ENCODE assay signal across 1 cellular context in genomic region chr20:39829713-39830112, GRCh38.
TF ChIP-seq lines count a peak whose summit lies in the region.

No MANE protein-coding gene starts in this region.

TF ChIP-seq in GM12878, 131 proteins besides CTCF, POLR2A, EP300 and RAD21 (continued from another document and continues in another):
- TF ChIP-seq SKIL (IDR thresholded peaks at IDR 0.05; ENCODE audit: low read depth, poor library complexity, severe bottlenecking) = peak; percentile 71
- TF ChIP-seq NBN (IDR thresholded peaks at IDR 0.05) = 0 out of 2 replicates have a peak, but pooled peaks have one; percentile 55
- no peak for TF ChIP-seq YBX1 (IDR thresholded peaks at IDR 0.05)
- TF ChIP-seq E2F4 (IDR thresholded peaks at IDR 0.05; ENCODE audit: low read depth, low read length) = no peak
- TF ChIP-seq SUZ12 (IDR thresholded peaks at IDR 0.05; ENCODE audit: unreplicated experiment) = no peak
- TF ChIP-seq CREB1 (IDR thresholded peaks at IDR 0.05; ENCODE audit: low read depth) = no peak
- no peak for TF ChIP-seq HDAC6 (IDR thresholded peaks at IDR 0.05; ENCODE audit: unreplicated experiment)
- no peak for TF ChIP-seq ETV6 (conservative IDR thresholded peaks at IDR 0.05 in 1 of 2, IDR thresholded peaks at IDR 0.05 in 1 of 2; ENCODE audit: borderline replicate concordance in 1 of 2, low read depth in 1 of 2)
- no peak for TF ChIP-seq MYB (IDR thresholded peaks at IDR 0.05; ENCODE audit: borderline replicate concordance, low read depth, low read length)
- TF ChIP-seq E4F1 (IDR thresholded peaks at IDR 0.05; ENCODE audit: borderline replicate concordance, partially characterized antibody) = no peak
- no peak for TF ChIP-seq E2F8 (IDR thresholded peaks at IDR 0.05; ENCODE audit: low read depth, partially characterized antibody)
- peak; percentile 65 for TF ChIP-seq SP1 (IDR thresholded peaks at IDR 0.05; ENCODE audit: low read depth, low read length)
- TF ChIP-seq BCL11A (IDR thresholded peaks at IDR 0.05; ENCODE audit: low read depth, low read length) = peak; percentile 94
- no peak for TF ChIP-seq PML (IDR thresholded peaks at IDR 0.05; ENCODE audit: low read length)
- no peak for TF ChIP-seq TCF7 (IDR thresholded peaks at IDR 0.05; ENCODE audit: borderline replicate concordance)
- 0 out of 2 replicates have a peak, but pooled peaks have one; percentile 18 for TF ChIP-seq TCF3 (IDR thresholded peaks at IDR 0.05; ENCODE audit: borderline replicate concordance, insufficient read depth, low read depth, low read length)
- peak; percentile 64; the same call in 1 of the 2 replicates for TF ChIP-seq TCF12 (IDR thresholded peaks at IDR 0.05; ENCODE audit: low read depth, low read length)
- TF ChIP-seq ATF2 (IDR thresholded peaks at IDR 0.05; ENCODE audit: low read length) = peak; percentile 73
- TF ChIP-seq MTA3 (IDR thresholded peaks at IDR 0.05; ENCODE audit: borderline replicate concordance, low read length) = no peak
- TF ChIP-seq CHD2 (IDR thresholded peaks at IDR 0.05; ENCODE audit: borderline replicate concordance, low read depth, low read length) = peak; percentile 65; the same call in 1 of the 2 replicates
- TF ChIP-seq ZNF24 (IDR thresholded peaks at IDR 0.05) = no peak
- TF ChIP-seq EED (IDR thresholded peaks at IDR 0.05; ENCODE audit: low read depth) = no peak
- TF ChIP-seq MEF2A (IDR thresholded peaks at IDR 0.05; ENCODE audit: insufficient read depth, low read depth, low read length) = 0 out of 2 replicates have a peak, but pooled peaks have one; percentile 39
- TF ChIP-seq STAT3 (IDR thresholded peaks at IDR 0.05; ENCODE audit: low read depth, low read length) = peak; percentile 72; the same call in 1 of the 2 replicates
- no peak for TF ChIP-seq NKRF (conservative IDR thresholded peaks at IDR 0.05)
- TF ChIP-seq SIX5 (IDR thresholded peaks at IDR 0.05; ENCODE audit: low read depth, low read length, severe bottlenecking) = no peak
- TF ChIP-seq IKZF1 (conservative IDR thresholded peaks at IDR 0.05) = peak; percentile 67; the same call in 1 of the 2 replicates
- TF ChIP-seq CBFB (IDR thresholded peaks at IDR 0.05; ENCODE audit: low read depth) = no peak; the same call in 1 of the 2 replicates
- no peak for TF ChIP-seq EZH2 (IDR thresholded peaks at IDR 0.05; ENCODE audit: borderline replicate concordance, control insufficient read depth, low read depth, low read length)
- no peak for TF ChIP-seq CEBPB (IDR thresholded peaks at IDR 0.05; ENCODE audit: borderline replicate concordance in 1 of 2, low read depth in 2 of 2, low read length in 2 of 2)
- TF ChIP-seq IKZF2 (IDR thresholded peaks at IDR 0.05) = peak; percentile 67 to 70
- peak; percentile 73 for TF ChIP-seq MEF2B (IDR thresholded peaks at IDR 0.05; ENCODE audit: partially characterized antibody, poor library complexity, severe bottlenecking)
- TF ChIP-seq CBX5 (IDR thresholded peaks at IDR 0.05; ENCODE audit: low read depth) = no peak
- peak; percentile 75 for TF ChIP-seq ATF7 (IDR thresholded peaks at IDR 0.05; ENCODE audit: low read depth)
- no peak for TF ChIP-seq SRF (IDR thresholded peaks at IDR 0.05; ENCODE audit: low read depth in 2 of 2, low read length in 2 of 2)
- peak; percentile 43; the same call in 1 of the 2 replicates for TF ChIP-seq JUND (IDR thresholded peaks at IDR 0.05; ENCODE audit: low read depth, low read length)
- peak; percentile 94 for TF ChIP-seq RELB (IDR thresholded peaks at IDR 0.05; ENCODE audit: low read depth)
- no peak for TF ChIP-seq ZNF687 (IDR thresholded peaks at IDR 0.05)
- TF ChIP-seq MLLT1 (IDR thresholded peaks at IDR 0.05) = no peak
- peak; percentile 91 for TF ChIP-seq DPF2 (IDR thresholded peaks at IDR 0.05)
- no peak for TF ChIP-seq RAD51 (IDR thresholded peaks at IDR 0.05)
- TF ChIP-seq ZNF622 (IDR thresholded peaks at IDR 0.05) = no peak
